In genomic region chr10:11551915-11552602, GRCh38 we compare ENCODE assay signal across 9 cellular contexts. TPM values are rescaled to one million over a fixed set of nuclear protein-coding genes. Genes with fewer than 3 reads are reported as not detected.
DNase-seq lines count a peak whose midpoint lies in the region; ATAC-seq, FAIRE-seq and TF ChIP-seq lines count a peak whose summit lies in the region.
"Had no signal": no experiment of that assay in that cellular context is flagged by ENCODE, and none has a peak within 500 bp of the region (broad histone marks: within the 10 kb centered on the region; RNA-seq: fewer than 3 reads in every experiment).

No MANE protein-coding gene starts in this region.

- DNase-seq in AML-193 (lab: John Stamatoyannopoulos, UW) (peak; percentile 38 to 48), left lobe of liver (ENCODE audit: low spot score) (no peak), NCI-H1417 (lab: John Stamatoyannopoulos, UW) (no peak), kidney (no peak), natural killer cell (no peak)
- no peak for DNase-seq in activated CD4-positive, alpha-beta T cell treated with anti-CD3 and anti-CD28 coated beads, Interleukin-2, amount 10 ng/mL, durations not matched to agents 24 days and 14 days

- no peaks in the 10 kb centered on the region for H3K4me1 ChIP-seq in kidney (ENCODE audit: control insufficient read depth in 1 of 2, insufficient read depth in 1 of 2, low read depth in 1 of 2, low read length in 2 of 2)

- no peak overlapping the region for H3K27ac ChIP-seq in kidney (ENCODE audit: low read depth in 2 of 2, low read length in 2 of 2)
- H3K27ac ChIP-seq: cardiac muscle cell had no signal

- ATAC-seq in HG03196 (IDR thresholded peaks at IDR 0.05; ENCODE audit: unreplicated experiment) (peak; percentile 45), left lobe of liver (peak; percentile 24), natural killer cell (no peak)

- intact Hi-C loops in kidney (cut with DNase I) (no loop called here), natural killer cell (cut with micrococcal nuclease) (no loop called here)
- intact Hi-C loops in activated CD4-positive, alpha-beta T cell treated with anti-CD3 and anti-CD28 coated beads, Interleukin-2, amount 10 ng/mL, durations not matched to agents 24 days and 14 days (cut with micrococcal nuclease): no loop called here

- H3K36me3 Mint-ChIP-seq in activated naive CD8-positive, alpha-beta T cell: peaks cover 4% of the 10 kb centered on the region
- no peaks in the 10 kb centered on the region for H3K36me3 Mint-ChIP-seq in natural killer cell
- no peaks in the 10 kb centered on the region for H3K36me3 Mint-ChIP-seq in activated CD4-positive, alpha-beta T cell treated with anti-CD3 and anti-CD28 coated beads, Interleukin-2, amount 10 ng/mL, durations not matched to agents 24 days and 14 days (ENCODE audit: low read depth)

- no peaks in the 10 kb centered on the region for H3K27me3 Mint-ChIP-seq in activated naive CD8-positive, alpha-beta T cell
- no peaks in the 10 kb centered on the region for H3K27me3 Mint-ChIP-seq in natural killer cell (ENCODE audit: low read depth in 2 of 2)
- peaks cover 6% of the 10 kb centered on the region for H3K27me3 Mint-ChIP-seq in activated CD4-positive, alpha-beta T cell treated with anti-CD3 and anti-CD28 coated beads, Interleukin-2, amount 10 ng/mL, durations not matched to agents 24 days and 14 days

- no peak for TF ChIP-seq CTCF in kidney (IDR thresholded peaks at IDR 0.05; ENCODE audit: borderline replicate concordance, extremely low read depth, insufficient read depth)
- no peak for TF ChIP-seq CTCF in natural killer cell (IDR thresholded peaks at IDR 0.05)

- peak overlapping the region; percentile 50 for H3K4me3 Mint-ChIP-seq in activated naive CD8-positive, alpha-beta T cell
- H3K4me3 Mint-ChIP-seq in natural killer cell: no peak overlapping the region
- no peak overlapping the region for H3K4me3 Mint-ChIP-seq in activated CD4-positive, alpha-beta T cell treated with anti-CD3 and anti-CD28 coated beads, Interleukin-2, amount 10 ng/mL, durations not matched to agents 24 days and 14 days

- H3K9me3 ChIP-seq in kidney (ENCODE audit: control insufficient read depth in 1 of 2, low read length in 2 of 2): no peaks in the 10 kb centered on the region

- no peaks in the 10 kb centered on the region for H3K36me3 ChIP-seq in kidney (ENCODE audit: control insufficient read depth in 1 of 2, insufficient read depth in 2 of 2, low read length in 2 of 2)
- H3K36me3 ChIP-seq: cardiac muscle cell had no signal

- no peak overlapping the region for H3K9ac ChIP-seq in kidney (ENCODE audit: low read length in 2 of 2)

- no peak overlapping the region for H3K4me3 ChIP-seq in kidney (ENCODE audit: low read length in 2 of 2)
- H3K4me3 ChIP-seq: cardiac muscle cell had no signal

- no peak for FAIRE-seq in kidney (lab: Jason Lieb, UNC)

- H3K4me1 Mint-ChIP-seq in activated naive CD8-positive, alpha-beta T cell (ENCODE audit: low read depth): peaks cover 26% of the 10 kb centered on the region
- H3K4me1 Mint-ChIP-seq in natural killer cell: peaks cover 7% of the 10 kb centered on the region in 2 donors
- peaks cover 21% of the 10 kb centered on the region for H3K4me1 Mint-ChIP-seq in activated CD4-positive, alpha-beta T cell treated with anti-CD3 and anti-CD28 coated beads, Interleukin-2, amount 10 ng/mL, durations not matched to agents 24 days and 14 days

- H3K27ac Mint-ChIP-seq in activated naive CD8-positive, alpha-beta T cell: no peak overlapping the region
- no peak overlapping the region for H3K27ac Mint-ChIP-seq in natural killer cell
- no peak overlapping the region for H3K27ac Mint-ChIP-seq in activated CD4-positive, alpha-beta T cell treated with anti-CD3 and anti-CD28 coated beads, Interleukin-2, amount 10 ng/mL, durations not matched to agents 24 days and 14 days

- no peaks in the 10 kb centered on the region for H3K9me3 Mint-ChIP-seq in activated naive CD8-positive, alpha-beta T cell (ENCODE audit: low read depth)
- H3K9me3 Mint-ChIP-seq in natural killer cell: no peaks in the 10 kb centered on the region
- no peaks in the 10 kb centered on the region for H3K9me3 Mint-ChIP-seq in activated CD4-positive, alpha-beta T cell treated with anti-CD3 and anti-CD28 coated beads, Interleukin-2, amount 10 ng/mL, durations not matched to agents 24 days and 14 days

RNA-seq across cellular contexts. Expression of gene USP6NL, which starts 59.4 kb away (rescaled TPM):
- 9.0 TPM for total RNA-seq in left lobe of liver
- total RNA-seq in kidney: 17.7 TPM
- polyA plus RNA-seq in kidney (ENCODE audit: insufficient read depth, low read depth, low replicate concordance): 4.5 TPM
- total RNA-seq in natural killer cell: 1 to 10 TPM; 2.3 to 3.7 (median 2.5) TPM
- 0.83 and 0.84 TPM in 2 replicates for total RNA-seq in activated CD4-positive, alpha-beta T cell treated with anti-CD3 and anti-CD28 coated beads, Interleukin-2, amount 10 ng/mL, durations not matched to agents 24 days and 14 days

Comparison
In these comparisons a context has a peak if more than half of its experiments do, and no peak if none do; other contexts are left out.
1. DNase-seq: peak in AML-193 (2 of 2); none in left lobe of liver (single experiment), NCI-H1417 (0 of 3), kidney (single experiment), natural killer cell (single experiment) and activated CD4-positive, alpha-beta T cell treated with anti-CD3 and anti-CD28 coated beads, Interleukin-2, amount 10 ng/mL, durations not matched to agents 24 days and 14 days (single experiment).
2. ATAC-seq: peak in HG03196 (single experiment) and left lobe of liver (single experiment); none in natural killer cell (0 of 3).